ENCODE assay signal across 8 cellular contexts in genomic region chr12:109461049-109461845, GRCh38. TPM values are rescaled to one million over a fixed set of nuclear protein-coding genes. Genes with fewer than 3 reads are reported as not detected.
DNase-seq lines count a peak whose midpoint lies in the region; ATAC-seq and TF ChIP-seq lines count a peak whose summit lies in the region.

No MANE protein-coding gene starts in this region.

- H3K27me3 ChIP-seq in RWPE2 (ENCODE audit: insufficient read depth, poor library complexity, severe bottlenecking) (no peaks in the 10 kb centered on the region), trophoblast cell (ENCODE audit: insufficient read depth, low read length) (no peaks in the 10 kb centered on the region)

- peaks cover 46% of the 10 kb centered on the region for H3K79me1 ChIP-seq in trophoblast cell (ENCODE audit: low read length)

- peak overlapping the region; percentile 79 for H4K12ac ChIP-seq in trophoblast cell (ENCODE audit: low read depth, low read length)

- H3K18ac ChIP-seq in trophoblast cell (ENCODE audit: low read length), result peak overlapping the region; percentile 100

- peak overlapping the region; percentile 100 for H2AK5ac ChIP-seq in trophoblast cell (ENCODE audit: low read length)

- H3K4me1 ChIP-seq in RWPE2 (ENCODE audit: insufficient read depth, poor library complexity, severe bottlenecking) (peaks cover 37% of the 10 kb centered on the region), trophoblast cell (ENCODE audit: control insufficient read depth in 1 of 2, insufficient read depth in 2 of 2, low read length in 2 of 2) (peaks cover 61 to 66% of the 10 kb centered on the region in 2 experiments)

- H3K79me2 ChIP-seq in trophoblast cell (ENCODE audit: control insufficient read depth, insufficient read depth, low read length, poor library complexity), result peaks cover 35% of the 10 kb centered on the region

- peak overlapping the region; percentile 100 for H4K91ac ChIP-seq in trophoblast cell (ENCODE audit: low read depth, low read length)

- ATAC-seq in RWPE2 (ENCODE audit: low read depth), result no peak
- ATAC-seq in GM21528 (IDR thresholded peaks at IDR 0.05; ENCODE audit: low FRiP score, unreplicated experiment), result no peak
- no peak for ATAC-seq in HG02623 (IDR thresholded peaks at IDR 0.05; ENCODE audit: unreplicated experiment)

- no peak overlapping the region for H3K9ac ChIP-seq in trophoblast cell (ENCODE audit: low read length)

- H3K4me3 ChIP-seq in RWPE2 (ENCODE audit: severe bottlenecking) (no peak overlapping the region), fibroblast of pulmonary artery (replicated peaks; ENCODE audit: low read depth, low read length) (no peak overlapping the region), trophoblast cell (ENCODE audit: low read depth, low read length) (no peak overlapping the region)

- H4K8ac ChIP-seq in trophoblast cell (ENCODE audit: low read depth, low read length), result peak overlapping the region; percentile 97

- H3K23ac ChIP-seq in trophoblast cell (ENCODE audit: low read length), result no peak overlapping the region

- peak overlapping the region; percentile 99 for H2BK5ac ChIP-seq in trophoblast cell (ENCODE audit: low read depth, low read length, poor library complexity)

- H2BK12ac ChIP-seq in trophoblast cell (ENCODE audit: low read length), result peak overlapping the region; percentile 99

- peak overlapping the region; percentile 99 for H3K4ac ChIP-seq in trophoblast cell (ENCODE audit: low read depth, low read length)

- peak overlapping the region; percentile 0 for H3K4me2 ChIP-seq in trophoblast cell (ENCODE audit: low read length)

- peaks cover 42% of the 10 kb centered on the region for H3K36me3 ChIP-seq in RWPE2 (ENCODE audit: low read depth)
- H3K36me3 ChIP-seq in trophoblast cell (ENCODE audit: control insufficient read depth in 1 of 2, insufficient read depth in 2 of 2, low read length in 2 of 2), result peaks cover 35 to 42% of the 10 kb centered on the region in 2 experiments

- H3K27ac ChIP-seq in RWPE2 (ENCODE audit: poor library complexity, severe bottlenecking), result peak overlapping the region; percentile 95
- peak overlapping the region; percentile 98 for H3K27ac ChIP-seq in trophoblast cell (ENCODE audit: low read depth, low read length)

- H3K14ac ChIP-seq in trophoblast cell (ENCODE audit: low read length), result peak overlapping the region; percentile 99

- H2BK120ac ChIP-seq in trophoblast cell (ENCODE audit: insufficient read depth, low read length, poor library complexity), result peak overlapping the region; percentile 100

- WGBS in trophoblast cell (ENCODE audit: extremely low coverage, insufficient coverage, insufficient read length), result no CpG with 5 or more reads among the region's 8 CpGs

- H2AFZ ChIP-seq in trophoblast cell (ENCODE audit: insufficient read depth, low read length, poor library complexity), result peak overlapping the region; percentile 91

- peak; percentile 84 for DNase-seq in HCEC 1CT
- DNase-seq in RWPE2 (ENCODE audit: low spot score), result no peak
- peak; percentile 61 for DNase-seq in fibroblast of pulmonary artery (ENCODE audit: low read depth)
- no peak for DNase-seq in trophoblast cell
- no peak for DNase-seq in GDM1 (lab: John Stamatoyannopoulos, UW)
- no peak for DNase-seq in COLO829 (ENCODE audit: low spot score)

- no peak for TF ChIP-seq CTCF in RWPE2 (IDR thresholded peaks at IDR 0.05; ENCODE audit: poor library complexity, severe bottlenecking)
- TF ChIP-seq CTCF in fibroblast of pulmonary artery (IDR thresholded peaks at IDR 0.05; ENCODE audit: low read length, missing control alignments), result no peak

- H3K9me3 ChIP-seq in RWPE2 (ENCODE audit: severe bottlenecking) (no peaks in the 10 kb centered on the region), trophoblast cell (ENCODE audit: insufficient read depth, low read depth, low read length) (no peaks in the 10 kb centered on the region)

RNA-seq across cellular contexts. Expression of gene KCTD10, which starts 15.9 kb away (rescaled TPM):
- polyA plus RNA-seq in trophoblast cell (2013), result 105 and 107 TPM in 2 replicates

RNA-seq across cellular contexts. Expression of gene UBE3B, which starts 16.2 kb away (rescaled TPM):
- 21.3 and 22.4 TPM in 2 replicates for polyA plus RNA-seq in trophoblast cell (2013)

Comparison
In these comparisons a context has a peak if more than half of its experiments do, and no peak if none do; other contexts are left out.
1. DNase-seq: peak in HCEC 1CT (single experiment) and fibroblast of pulmonary artery (single experiment); none in RWPE2 (single experiment), trophoblast cell (0 of 2), GDM1 (single experiment) and COLO829 (single experiment).